Comparison of ENCODE assay signal across 15 cellular contexts in genomic region chr2:190159453-190159852, GRCh38.
A peak's percentile ranks its signal among the peaks of the same experiment; 100 is the strongest.
DNase-seq lines count a peak whose midpoint lies in the region; ATAC-seq and TF ChIP-seq lines count a peak whose summit lies in the region.
"Had no signal": no experiment of that assay in that cellular context is flagged by ENCODE, and none has a peak within 500 bp of the region (broad histone marks: within the 10 kb centered on the region; RNA-seq: fewer than 3 reads in every experiment).

No MANE protein-coding gene starts in this region.

- no peak overlapping the region for H2AK5ac ChIP-seq in mesenchymal stem cell (ENCODE audit: low read length, severe bottlenecking)

- intact Hi-C loops in OCI-LY7 (cut with micrococcal nuclease; ENCODE audit: unreplicated experiment): no loop called here
- intact Hi-C loops in esophagus squamous epithelium (cut with DNase I): no loop called here
- intact Hi-C loops in transverse colon (cut with DNase I; ENCODE audit: low total_unique reads): no loop called here

- TF ChIP-seq CTCF in OCI-LY7 (conservative IDR thresholded peaks at IDR 0.05; ENCODE audit: low read length): no peak
- TF ChIP-seq CTCF in esophagus squamous epithelium (IDR thresholded peaks at IDR 0.05): no peak
- no peak for TF ChIP-seq CTCF in transverse colon (IDR thresholded peaks at IDR 0.05)
- TF ChIP-seq CTCF in glutamatergic neuron (IDR thresholded peaks at IDR 0.05; ENCODE audit: partially characterized antibody, unreplicated experiment): no peak

- H3K18ac ChIP-seq in mesenchymal stem cell (ENCODE audit: low read depth in 1 of 2, low read length in 2 of 2): no peak overlapping the region

- no peak overlapping the region for H3K4me2 ChIP-seq in OCI-LY7 (ENCODE audit: low read length)
- no peak overlapping the region for H3K4me2 ChIP-seq in mesenchymal stem cell (ENCODE audit: low read length, poor library complexity, severe bottlenecking)

- peak overlapping the region; percentile 49 for H3K9ac ChIP-seq in mesenchymal stem cell (ENCODE audit: low read length)
- H3K9ac ChIP-seq: parathyroid adenoma had no signal

- no peaks in the 10 kb centered on the region for H3K27me3 Mint-ChIP-seq in glutamatergic neuron (ENCODE audit: unreplicated experiment)
- H3K27me3 Mint-ChIP-seq: T-cell had no signal

- no peak overlapping the region for H4K8ac ChIP-seq in mesenchymal stem cell (ENCODE audit: low read length)

- no peak for DNase-seq in OCI-LY7 (ENCODE audit: low spot score)
- DNase-seq in esophagus squamous epithelium (lab: John Stamatoyannopoulos, UW): no peak
- no peak for DNase-seq in mesenchymal stem cell
- no peak for DNase-seq in transverse colon
- DNase-seq in NCI-H345 treated with DMSO at 0.1 percent for 48 hours (lab: John Stamatoyannopoulos, UW; ENCODE audit: unreplicated experiment): no peak
- DNase-seq in glutamatergic neuron: no peak
- DNase-seq in T-helper 9 cell: no peak
- DNase-seq: activated CD4-positive, alpha-beta T cell treated with anti-CD3 and anti-CD28 coated beads for 48 hours; activated effector memory CD4-positive, alpha-beta T cell treated with Interleukin-2 at 50 U/mL for 16 hours; Calu3; NCI-H1436 treated with DMSO at 0.1 percent for 48 hours; T-cell had no signal

- 18 to 36% methylated on average over 3 of the region's 3 CpGs for WGBS in esophagus squamous epithelium, 2 donors
- WGBS in mesenchymal stem cell: 90% methylated on average over 3 of the region's 3 CpGs
- 75 to 80% methylated on average over 1 to 3 of the region's 3 CpGs for WGBS in transverse colon (ENCODE audit: low coverage in 1 of 2), 2 donors

- in situ Hi-C loops in transverse colon (cut with MboI; ENCODE audit: low pct_ligation_motif_present in 1 of 4, low pct_unique_long_range_greater_than_20kb in 1 of 4, low sequenced_read_pairs in 3 of 4): no loop called here

- H3K14ac ChIP-seq in mesenchymal stem cell (ENCODE audit: low read length in 2 of 2): no peak overlapping the region

- H2AFZ ChIP-seq in OCI-LY7 (ENCODE audit: low read length) (peak overlapping the region; percentile 27; the same call in 1 of the 2 replicates), mesenchymal stem cell (ENCODE audit: low read depth, low read length) (no peak overlapping the region)
- H2AFZ ChIP-seq: parathyroid adenoma had no signal

- H3K27me3 ChIP-seq in esophagus squamous epithelium (no peaks in the 10 kb centered on the region), mesenchymal stem cell (ENCODE audit: control insufficient read depth in 1 of 2, insufficient read depth in 1 of 2, low read length in 2 of 2) (no peaks in the 10 kb centered on the region), transverse colon (no peaks in the 10 kb centered on the region)

- H3K9me3 ChIP-seq in OCI-LY7 (ENCODE audit: low read length) (no peaks in the 10 kb centered on the region), esophagus squamous epithelium (no peaks in the 10 kb centered on the region), mesenchymal stem cell (ENCODE audit: control insufficient read depth, low read length) (no peaks in the 10 kb centered on the region), transverse colon (no peaks in the 10 kb centered on the region)

- no peak overlapping the region for H2BK12ac ChIP-seq in mesenchymal stem cell (ENCODE audit: low read length in 2 of 2)

- no peaks in the 10 kb centered on the region for H3K36me3 ChIP-seq in OCI-LY7 (ENCODE audit: insufficient read depth, low read length)
- H3K36me3 ChIP-seq in esophagus squamous epithelium: no peaks in the 10 kb centered on the region
- H3K36me3 ChIP-seq in mesenchymal stem cell (ENCODE audit: control insufficient read depth in 1 of 2, insufficient read depth in 2 of 2, low read depth in 1 of 2, low read length in 2 of 2): no peaks in the 10 kb centered on the region
- no peaks in the 10 kb centered on the region for H3K36me3 ChIP-seq in transverse colon

- ATAC-seq in GM21786 (IDR thresholded peaks at IDR 0.05; ENCODE audit: unreplicated experiment): no peak
- ATAC-seq: T-cell had no signal

- no peak overlapping the region for H3K27ac ChIP-seq in OCI-LY7 (ENCODE audit: low read depth, low read length, poor library complexity, severe bottlenecking)
- peak overlapping the region in 3 of 4 donors; percentile 38 to 54 (median 48) for H3K27ac ChIP-seq in esophagus squamous epithelium
- H3K27ac ChIP-seq in mesenchymal stem cell (ENCODE audit: low read length, poor library complexity, severe bottlenecking): no peak overlapping the region
- peak overlapping the region; percentile 35 to 73 (median 66) for H3K27ac ChIP-seq in transverse colon
- H3K27ac ChIP-seq: parathyroid adenoma had no signal

- no peaks in the 10 kb centered on the region for H3K9me3 Mint-ChIP-seq in glutamatergic neuron (ENCODE audit: unreplicated experiment)
- H3K9me3 Mint-ChIP-seq: T-cell had no signal

- H2BK5ac ChIP-seq in mesenchymal stem cell (ENCODE audit: low read depth, low read length, poor library complexity, severe bottlenecking): no peak overlapping the region

- no peak overlapping the region for H3K27ac Mint-ChIP-seq in glutamatergic neuron (ENCODE audit: unreplicated experiment)
- H3K27ac Mint-ChIP-seq: T-cell had no signal

- no peak overlapping the region for H3K4ac ChIP-seq in mesenchymal stem cell (ENCODE audit: low read depth in 1 of 2, low read length in 2 of 2)

- H4K20me1 ChIP-seq in OCI-LY7 (ENCODE audit: insufficient read depth, low read length): no peaks in the 10 kb centered on the region

- H3K4me3 Mint-ChIP-seq in glutamatergic neuron (ENCODE audit: unreplicated experiment): no peak overlapping the region
- H3K4me3 Mint-ChIP-seq: T-cell had no signal

- no peak overlapping the region for H3K4me3 ChIP-seq in OCI-LY7 (ENCODE audit: low read depth, low read length, poor library complexity, severe bottlenecking)
- H3K4me3 ChIP-seq in esophagus squamous epithelium: no peak overlapping the region
- H3K4me3 ChIP-seq in mesenchymal stem cell (ENCODE audit: insufficient read depth in 1 of 2, low read depth in 1 of 2, low read length in 2 of 2): no peak overlapping the region
- H3K4me3 ChIP-seq in transverse colon: no peak overlapping the region
- H3K4me3 ChIP-seq: lung had no signal

- H2BK120ac ChIP-seq in mesenchymal stem cell (ENCODE audit: low read depth, low read length): no peak overlapping the region

- H3K9me2 ChIP-seq in OCI-LY7 (ENCODE audit: insufficient read depth, low read length): no peaks in the 10 kb centered on the region

- no peak for TF ChIP-seq EP300 in transverse colon (IDR thresholded peaks at IDR 0.05; ENCODE audit: low read depth)

- no peaks in the 10 kb centered on the region for H3K36me3 Mint-ChIP-seq in glutamatergic neuron (ENCODE audit: unreplicated experiment)
- H3K36me3 Mint-ChIP-seq: T-cell had no signal

- TF ChIP-seq POLR2A in esophagus squamous epithelium (IDR thresholded peaks at IDR 0.05) (no peak), transverse colon (IDR thresholded peaks at IDR 0.05) (no peak)

- no peak overlapping the region for H3K23ac ChIP-seq in mesenchymal stem cell (ENCODE audit: low read length in 2 of 2)

- H3K4me1 Mint-ChIP-seq in glutamatergic neuron (ENCODE audit: low read depth, unreplicated experiment): no peaks in the 10 kb centered on the region
- H3K4me1 Mint-ChIP-seq: T-cell had no signal

- POLR2A ChIA-PET in OCI-LY7 (lab: Charles Lee): interaction anchor here (0.7 to 0.8 kb wide), 2 partner anchors 134 to 140 kb away, joined by 3 to 4 read pairs; no protein-coding TSS in a partner anchor

- no peak overlapping the region for H4K91ac ChIP-seq in mesenchymal stem cell (ENCODE audit: low read length)

- no peaks in the 10 kb centered on the region for H3K79me2 ChIP-seq in OCI-LY7 (ENCODE audit: insufficient read depth, low read depth, low read length)
- H3K79me2 ChIP-seq: parathyroid adenoma had no signal

- CTCF ChIA-PET in OCI-LY7 (lab: Charles Lee; ENCODE audit: unreplicated experiment): no interaction called here

- BruUV-seq in OCI-LY7 (replicated peaks; lab: Mats Ljungman, UMichigan): no TSS peak

- peaks cover 4% of the 10 kb centered on the region for H3K4me1 ChIP-seq in OCI-LY7 (ENCODE audit: insufficient read depth, low read length, poor library complexity, severe bottlenecking)
- peaks cover 0 to 17% (median 4%) of the 10 kb centered on the region in 3 donors for H3K4me1 ChIP-seq in esophagus squamous epithelium
- H3K4me1 ChIP-seq in mesenchymal stem cell (ENCODE audit: control insufficient read depth, insufficient read depth, low read depth, low read length): no peaks in the 10 kb centered on the region
- peaks cover 0 to 31% (median 18%) of the 10 kb centered on the region in 4 donors for H3K4me1 ChIP-seq in transverse colon
- H3K4me1 ChIP-seq: parathyroid adenoma had no signal

- no peak overlapping the region for H2BK15ac ChIP-seq in mesenchymal stem cell (ENCODE audit: low read depth, poor library complexity, severe bottlenecking)

- no peaks in the 10 kb centered on the region for H3K79me1 ChIP-seq in mesenchymal stem cell (replicated peaks; ENCODE audit: low read length, poor library complexity, severe bottlenecking)

Comparison
In these comparisons a context has a peak if more than half of its experiments do, and no peak if none do; other contexts are left out.
1. H3K27ac ChIP-seq: peak in esophagus squamous epithelium (3 of 4) and transverse colon (4 of 4); none in OCI-LY7 (single experiment) and mesenchymal stem cell (single experiment).